In the genomic region with DNA sequence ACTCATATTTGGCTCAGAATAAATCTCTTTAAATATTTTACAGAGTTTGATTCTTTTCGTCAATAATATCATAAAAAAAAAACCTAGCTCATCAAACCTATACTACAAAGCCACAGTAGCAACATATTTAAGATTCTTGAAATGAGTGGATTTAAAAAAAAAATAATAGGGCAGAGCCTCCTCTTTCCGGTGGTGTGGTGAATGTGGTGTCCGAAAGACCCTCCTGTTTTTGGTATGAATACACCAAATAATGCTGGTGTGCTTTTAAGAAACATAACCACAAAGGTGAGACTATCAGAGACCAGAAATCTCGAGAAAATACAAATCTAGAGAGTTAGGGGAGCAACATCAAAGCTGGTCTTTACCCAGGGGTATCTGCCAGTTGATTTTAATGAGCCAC, we compare ENCODE assay signal across 13 cellular contexts.
A peak's percentile ranks its signal among the peaks of the same experiment; 100 is the strongest.
DNase-seq lines count a peak whose midpoint lies in the region; ATAC-seq and TF ChIP-seq lines count a peak whose summit lies in the region.
"Had no signal": no experiment of that assay in that cellular context is flagged by ENCODE, and none has a peak within 500 bp of the region (broad histone marks: within the 10 kb centered on the region; RNA-seq: fewer than 3 reads in every experiment).

No MANE protein-coding gene starts in this region.

- no peak overlapping the region for H3K4me2 ChIP-seq in mammary epithelial cell (ENCODE audit: insufficient read depth, low read depth, low read length)
- H3K4me2 ChIP-seq: BLaER1 had no signal

- H4K20me1 ChIP-seq in mammary epithelial cell (ENCODE audit: insufficient read depth, low read length), result no peaks in the 10 kb centered on the region

- TF ChIP-seq CTCF in progenitor cell of endocrine pancreas (IDR thresholded peaks at IDR 0.05; ENCODE audit: unreplicated experiment) (no peak), mammary epithelial cell (conservative IDR thresholded peaks at IDR 0.05 in 1 of 2, IDR thresholded peaks at IDR 0.05 in 1 of 2; ENCODE audit: extremely low read depth in 1 of 2, insufficient read depth in 1 of 2, low read depth in 1 of 2, low read length in 2 of 2) (no peak)

- intact Hi-C loops in mammary epithelial cell (cut with micrococcal nuclease), result no loop called here

- ATAC-seq in activated T-cell treated with anti-CD3 and anti-CD28 coated beads, Interleukin-2, amount 50 U/mL, for 72 hours (replicated peaks in 1 of 2), result peak in 1 of 2 donors; percentile 21
- ATAC-seq in activated T-cell treated with anti-CD3 and anti-CD28 coated beads, Interleukin-2, amount 50 U/mL, for 4 hours, result no peak
- ATAC-seq in activated T-helper 17 cell treated with anti-CD3 and anti-CD28 coated beads, Interleukin-2, amount 50 U/mL, for 72 hours (replicated peaks), result peak; percentile 54
- no peak for ATAC-seq in T-cell (replicated peaks in 1 of 4)
- ATAC-seq: HepG2 had no signal

- no peak overlapping the region for H2AFZ ChIP-seq in mammary epithelial cell (ENCODE audit: low read depth, low read length)

- H3K9ac ChIP-seq in mammary epithelial cell (ENCODE audit: insufficient read depth, low read length), result no peak overlapping the region
- H3K9ac ChIP-seq: BLaER1 had no signal

- no peak overlapping the region for H3K4me3 ChIP-seq in mammary epithelial cell (replicated peaks in 1 of 3; ENCODE audit: insufficient read depth in 1 of 3, low read depth in 2 of 3, low read length in 3 of 3)
- H3K4me3 ChIP-seq: BLaER1, HAP-1 had no signal

- H3K27ac Mint-ChIP-seq in activated T-cell treated with anti-CD3 and anti-CD28 coated beads, Interleukin-2, amount 50 U/mL, for 72 hours, result peak overlapping the region; percentile 25
- H3K27ac Mint-ChIP-seq in activated T-helper 17 cell treated with anti-CD3 and anti-CD28 coated beads, Interleukin-2, amount 50 U/mL, for 72 hours, result peak overlapping the region; percentile 65
- peak overlapping the region; percentile 56 for H3K27ac Mint-ChIP-seq in progenitor cell of endocrine pancreas
- H3K27ac Mint-ChIP-seq in T-cell, result no peak overlapping the region

- no peaks in the 10 kb centered on the region for H3K36me3 ChIP-seq in mammary epithelial cell (ENCODE audit: insufficient read depth, low read length)
- H3K36me3 ChIP-seq: HAP-1 had no signal

- dilution Hi-C loops in mammary epithelial cell (cut with HindIII; ENCODE audit: low sequenced_read_pairs), result no loop called here

- H3K9me3 ChIP-seq in mammary epithelial cell (replicated peaks; ENCODE audit: insufficient read depth, low read length), result no peaks in the 10 kb centered on the region
- H3K9me3 ChIP-seq: BLaER1, HAP-1 had no signal

- CTCF ChIA-PET in mammary epithelial cell (lab: Charles Lee; ENCODE audit: low non-redundant PET), result no interaction called here
- CTCF ChIA-PET in T-cell (lab: Charles Lee), result no interaction called here

- POLR2A ChIA-PET in T-cell (lab: Charles Lee), result no interaction called here

- H3K4me1 Mint-ChIP-seq in activated T-cell treated with anti-CD3 and anti-CD28 coated beads, Interleukin-2, amount 50 U/mL, for 72 hours (ENCODE audit: low read depth), result peaks cover 18% of the 10 kb centered on the region
- H3K4me1 Mint-ChIP-seq in activated T-cell treated with anti-CD3 and anti-CD28 coated beads, Interleukin-2, amount 50 U/mL, for 4 hours (ENCODE audit: low read depth), result peaks cover 7% of the 10 kb centered on the region
- peaks cover 21% of the 10 kb centered on the region for H3K4me1 Mint-ChIP-seq in activated T-helper 17 cell treated with anti-CD3 and anti-CD28 coated beads, Interleukin-2, amount 50 U/mL, for 72 hours
- H3K4me1 Mint-ChIP-seq in progenitor cell of endocrine pancreas (ENCODE audit: low read depth) (peaks cover 33% of the 10 kb centered on the region), T-cell (no peaks in the 10 kb centered on the region)

- no peaks in the 10 kb centered on the region for H3K27me3 Mint-ChIP-seq in activated T-cell treated with anti-CD3 and anti-CD28 coated beads, Interleukin-2, amount 50 U/mL, for 72 hours (ENCODE audit: low read depth)
- no peaks in the 10 kb centered on the region for H3K27me3 Mint-ChIP-seq in activated T-cell treated with anti-CD3 and anti-CD28 coated beads, Interleukin-2, amount 50 U/mL, for 4 hours (ENCODE audit: low read depth)
- no peaks in the 10 kb centered on the region for H3K27me3 Mint-ChIP-seq in activated T-helper 17 cell treated with anti-CD3 and anti-CD28 coated beads, Interleukin-2, amount 50 U/mL, for 72 hours
- H3K27me3 Mint-ChIP-seq in progenitor cell of endocrine pancreas (no peaks in the 10 kb centered on the region), T-cell (no peaks in the 10 kb centered on the region)
- H3K27me3 Mint-ChIP-seq: CD8-positive, alpha-beta memory T cell had no signal

- in situ Hi-C loops in mammary epithelial cell (cut with MboI; ENCODE audit: low sequenced_read_pairs in 2 of 2), result no loop called here

- H3K79me2 ChIP-seq in mammary epithelial cell (ENCODE audit: insufficient read depth, low read length), result no peaks in the 10 kb centered on the region

- no TSS peak for BruUV-seq in mammary epithelial cell (replicated peaks; lab: Mats Ljungman, UMichigan)

- H3K4me1 ChIP-seq in mammary epithelial cell (ENCODE audit: insufficient read depth, low read length), result peaks cover 14% of the 10 kb centered on the region
- H3K4me1 ChIP-seq: BLaER1, HAP-1 had no signal

- WGBS in mammary epithelial cell (ENCODE audit: low coverage, missing lambda C conversion rate), result 84% methylated on average over 4 of the region's 4 CpGs

- no peak overlapping the region for H3K27ac ChIP-seq in mammary epithelial cell (ENCODE audit: insufficient read depth, low read depth, low read length)
- H3K27ac ChIP-seq: BLaER1 had no signal

- no peaks in the 10 kb centered on the region for H3K9me3 Mint-ChIP-seq in activated T-cell treated with anti-CD3 and anti-CD28 coated beads, Interleukin-2, amount 50 U/mL, for 72 hours
- no peaks in the 10 kb centered on the region for H3K9me3 Mint-ChIP-seq in activated T-cell treated with anti-CD3 and anti-CD28 coated beads, Interleukin-2, amount 50 U/mL, for 4 hours
- H3K9me3 Mint-ChIP-seq in activated T-helper 17 cell treated with anti-CD3 and anti-CD28 coated beads, Interleukin-2, amount 50 U/mL, for 72 hours, result no peaks in the 10 kb centered on the region
- H3K9me3 Mint-ChIP-seq in progenitor cell of endocrine pancreas (ENCODE audit: low read depth) (peaks cover 12% of the 10 kb centered on the region), T-cell (no peaks in the 10 kb centered on the region)
- H3K9me3 Mint-ChIP-seq: CD8-positive, alpha-beta memory T cell had no signal

- H3K27me3 ChIP-seq in mammary epithelial cell (ENCODE audit: insufficient read depth, low read length), result no peaks in the 10 kb centered on the region
- H3K27me3 ChIP-seq: BLaER1 had no signal

- H3K4me3 Mint-ChIP-seq in activated T-cell treated with anti-CD3 and anti-CD28 coated beads, Interleukin-2, amount 50 U/mL, for 72 hours, result no peak overlapping the region
- no peak overlapping the region for H3K4me3 Mint-ChIP-seq in activated T-cell treated with anti-CD3 and anti-CD28 coated beads, Interleukin-2, amount 50 U/mL, for 4 hours
- peak overlapping the region; percentile 21 for H3K4me3 Mint-ChIP-seq in activated T-helper 17 cell treated with anti-CD3 and anti-CD28 coated beads, Interleukin-2, amount 50 U/mL, for 72 hours
- no peak overlapping the region for H3K4me3 Mint-ChIP-seq in progenitor cell of endocrine pancreas (ENCODE audit: low read depth)
- H3K4me3 Mint-ChIP-seq in T-cell, result no peak overlapping the region
- H3K4me3 Mint-ChIP-seq: CD8-positive, alpha-beta memory T cell had no signal

- H3K36me3 Mint-ChIP-seq in activated T-cell treated with anti-CD3 and anti-CD28 coated beads, Interleukin-2, amount 50 U/mL, for 72 hours (ENCODE audit: insufficient read depth in 2 of 2), result no peaks in the 10 kb centered on the region
- H3K36me3 Mint-ChIP-seq in activated T-cell treated with anti-CD3 and anti-CD28 coated beads, Interleukin-2, amount 50 U/mL, for 4 hours (ENCODE audit: insufficient read depth), result peaks cover 10% of the 10 kb centered on the region
- peaks cover 16% of the 10 kb centered on the region for H3K36me3 Mint-ChIP-seq in activated T-helper 17 cell treated with anti-CD3 and anti-CD28 coated beads, Interleukin-2, amount 50 U/mL, for 72 hours (ENCODE audit: low read depth)
- H3K36me3 Mint-ChIP-seq in progenitor cell of endocrine pancreas (ENCODE audit: insufficient read depth) (peaks cover 7% of the 10 kb centered on the region), T-cell (peaks cover 11% of the 10 kb centered on the region)

- no peak for DNase-seq in activated T-cell treated with anti-CD3 and anti-CD28 coated beads, Interleukin-2, amount 50 U/mL, for 72 hours
- no peak for DNase-seq in activated T-cell treated with anti-CD3 and anti-CD28 coated beads, Interleukin-2, amount 50 U/mL, for 4 hours
- DNase-seq in progenitor cell of endocrine pancreas (ENCODE audit: low spot score, unreplicated experiment), result no peak
- DNase-seq in mammary epithelial cell, result no peak
- DNase-seq in HUDEP-2 (lab: John Stamatoyannopoulos, UW; ENCODE audit: unreplicated experiment in 76 of 76), result no peak
- no peak for DNase-seq in T-cell
- DNase-seq: 8988T; AML-193; CD8-positive, alpha-beta memory T cell had no signal

Comparison
In these comparisons a context has a peak if more than half of its experiments do, and no peak if none do; other contexts are left out.
1. H3K27ac Mint-ChIP-seq: peak in activated T-cell treated with anti-CD3 and anti-CD28 coated beads, Interleukin-2, amount 50 U/mL, for 72 hours (single experiment), activated T-helper 17 cell treated with anti-CD3 and anti-CD28 coated beads, Interleukin-2, amount 50 U/mL, for 72 hours (single experiment) and progenitor cell of endocrine pancreas (single experiment); none in T-cell (0 of 2).